Comparison of ENCODE assay signal across 34 cellular contexts in genomic region chrX:8808661-8809060, GRCh38. TPM values are rescaled to one million over a fixed set of nuclear protein-coding genes. Genes with fewer than 3 reads are reported as not detected.
"Had no signal": no experiment of that assay in that cellular context is flagged by ENCODE, and none has a peak within 500 bp of the region (broad histone marks: within the 10 kb centered on the region; RNA-seq: fewer than 3 reads in every experiment).

No MANE protein-coding gene starts in this region.

- H3K27me3 ChIP-seq: ascending aorta, cardiac muscle cell had no signal

- H3K27ac ChIP-seq: ascending aorta, cardiac muscle cell, VCaP had no signal

- H3K4me1 ChIP-seq: ascending aorta had no signal

- H3K4me3 ChIP-seq: ascending aorta, cardiac muscle cell had no signal

- H3K36me3 ChIP-seq: ascending aorta, cardiac muscle cell had no signal

- ATAC-seq: activated CD4-positive, alpha-beta T cell treated with anti-CD3 and anti-CD28 coated beads for 36 hours; activated CD4-positive, CD25-positive, alpha-beta regulatory T cell treated with anti-CD3 and anti-CD28 coated beads, Interleukin-2, amount 50 U/mL, for 24 hours; activated CD8-positive, alpha-beta memory T cell treated with anti-CD3 and anti-CD28 coated beads, Interleukin-2, amount 10 ng/mL, durations not matched to agents 7 days and 5 days; activated CD8-positive, alpha-beta T cell treated with anti-CD3 and anti-CD28 coated beads, Interleukin-2, amount 10 ng/mL, durations not matched to agents 7 days and 5 days; activated naive CD8-positive, alpha-beta T cell treated with anti-CD3 and anti-CD28 coated beads, Interleukin-2, amount 50 U/mL, for 24 hours had no signal

- H3K9me3 ChIP-seq: ascending aorta had no signal

- DNase-seq: activated CD4-positive, alpha-beta memory T cell treated with anti-CD3 and anti-CD28 coated beads, Interleukin-2, amount 10 ng/mL, durations not matched to agents 7 days and 5 days; activated CD4-positive, alpha-beta T cell treated with anti-CD3 and anti-CD28 coated beads for 1 hour; activated CD4-positive, alpha-beta T cell treated with anti-CD3 and anti-CD28 coated beads for 36 hours; activated CD4-positive, alpha-beta T cell treated with anti-CD3 and anti-CD28 coated beads for 48 hours; activated CD4-positive, alpha-beta T cell treated with anti-CD3 and anti-CD28 coated beads, Interleukin-2, amount 10 ng/mL, durations not matched to agents 7 days and 5 days; activated CD4-positive, alpha-beta T cell treated with anti-CD3 and anti-CD28 coated beads, Interleukin-2, amount 50 U/mL, for 48 hours; activated CD4-positive, CD25-positive, alpha-beta regulatory T cell; activated CD8-positive, alpha-beta memory T cell treated with anti-CD3 and anti-CD28 coated beads for 24 hours; activated CD8-positive, alpha-beta memory T cell treated with anti-CD3 and anti-CD28 coated beads, Interleukin-2, amount 10 ng/mL, durations not matched to agents 7 days and 5 days; activated CD8-positive, alpha-beta memory T cell treated with anti-CD3 and anti-CD28 coated beads, Interleukin-2, amount 50 U/mL, for 48 hours; activated CD8-positive, alpha-beta T cell treated with anti-CD3 and anti-CD28 coated beads, Interleukin-2, amount 10 ng/mL, durations not matched to agents 7 days and 5 days; activated effector memory CD4-positive, alpha-beta T cell treated with Interleukin-2 at 50 U/mL for 16 hours; activated gamma-delta T cell; activated naive CD4-positive, alpha-beta T cell treated with anti-CD3 and anti-CD28 coated beads, Interleukin-2, amount 10 ng/mL, durations not matched to agents 7 days and 5 days; activated naive CD4-positive, alpha-beta T cell treated with Interleukin-2 at 50 U/mL for 16 hours; activated naive CD8-positive, alpha-beta T cell treated with anti-CD3 and anti-CD28 coated beads, Interleukin-2, amount 10 ng/mL, durations not matched to agents 7 days and 5 days; activated naive CD8-positive, alpha-beta T cell treated with anti-CD3 and anti-CD28 coated beads, Interleukin-2, amount 50 U/mL, for 24 hours; activated T-cell treated with anti-CD3 and anti-CD28 coated beads, Interleukin-2, amount 50 U/mL, for 24 hours; activated T-cell treated with anti-CD3 and anti-CD28 coated beads, Interleukin-2, amount 50 U/mL, for 48 hours; amygdala; anterior cingulate cortex; caudate nucleus; cerebellar nuclear complex; T-helper 2 cell; T-helper 9 cell had no signal

- FAIRE-seq: bronchial epithelial cell, TTC549 had no signal

RNA-seq across cellular contexts. Expression of gene FAM9A, which starts 7.5 kb away (rescaled TPM):
- total RNA-seq: activated CD4-positive, alpha-beta memory T cell treated with anti-CD3 and anti-CD28 coated beads, Interleukin-2, amount 10 ng/mL, durations not matched to agents 7 days and 5 days; activated CD4-positive, alpha-beta T cell treated with anti-CD3 and anti-CD28 coated beads for 36 hours; activated CD4-positive, alpha-beta T cell treated with anti-CD3 and anti-CD28 coated beads, Interleukin-2, amount 10 ng/mL, durations not matched to agents 7 days and 5 days; activated CD8-positive, alpha-beta memory T cell treated with anti-CD3 and anti-CD28 coated beads, Interleukin-2, amount 10 ng/mL, durations not matched to agents 7 days and 5 days; activated CD8-positive, alpha-beta T cell treated with anti-CD3 and anti-CD28 coated beads, Interleukin-2, amount 10 ng/mL, durations not matched to agents 7 days and 5 days; activated naive CD8-positive, alpha-beta T cell treated with anti-CD3 and anti-CD28 coated beads, Interleukin-2, amount 10 ng/mL, durations not matched to agents 7 days and 5 days; activated T-helper 2 cell treated with anti-CD3 and anti-CD28 coated beads, Interferon-gamma antibody, Interleukin-2, Interleukin-4, amounts not matched to agents 10 μg/mL and 5 μg/mL and 100 μg/mL, durations not matched to agents 14 hours and 24 hours and 36 hours; ascending aorta; bronchial epithelial cell; cardiac muscle cell; chondrocyte had no signal
- polyA plus RNA-seq: adipose tissue, cardiac muscle cell had no signal
